1 cellular context compared by ENCODE assay signal in genomic region chr6:27295301-27296079, GRCh38.
A peak's percentile ranks its signal among the peaks of the same experiment; 100 is the strongest.
TF ChIP-seq lines count a peak whose summit lies in the region.

No MANE protein-coding gene starts in this region.

TF ChIP-seq in HepG2, 621 proteins besides CTCF, POLR2A, EP300 and RAD21 (continued from another document and continues in another):
- TF ChIP-seq, protein P1, sequence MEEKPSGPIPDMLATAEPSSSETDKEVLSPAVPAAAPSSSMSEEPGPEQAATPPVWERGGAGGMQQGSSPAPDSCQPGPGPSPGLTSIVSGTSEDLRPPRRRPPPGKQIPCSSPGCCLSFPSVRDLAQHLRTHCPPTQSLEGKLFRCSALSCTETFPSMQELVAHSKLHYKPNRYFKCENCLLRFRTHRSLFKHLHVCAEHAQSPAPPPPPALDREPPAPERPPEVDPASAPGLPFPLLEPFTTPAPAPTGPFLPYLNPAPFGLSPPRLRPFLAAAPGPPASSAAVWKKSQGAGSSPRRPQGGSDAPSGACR (CRISPR knock-in tag; IDR thresholded peaks at IDR 0.05), result no peak
- no peak for TF ChIP-seq TBX2 (CRISPR knock-in tag; IDR thresholded peaks at IDR 0.05; ENCODE audit: borderline replicate concordance)
- no peak for TF ChIP-seq MTF1 (CRISPR knock-in tag; IDR thresholded peaks at IDR 0.05)
- 0 out of 2 replicates have a peak, but pooled peaks have one; percentile 46 for TF ChIP-seq ZNF446 (CRISPR knock-in tag; IDR thresholded peaks at IDR 0.05)
- TF ChIP-seq ATF1 (CRISPR knock-in tag; IDR thresholded peaks at IDR 0.05), result 0 out of 2 replicates have a peak, but pooled peaks have one; percentile 17
- no peak for TF ChIP-seq REL (CRISPR knock-in tag; conservative IDR thresholded peaks at IDR 0.05)
- TF ChIP-seq ZNF780A (CRISPR knock-in tag; IDR thresholded peaks at IDR 0.05), result no peak
- peak; percentile 41; the same call in 1 of the 2 replicates for TF ChIP-seq ZNF230 (CRISPR knock-in tag; IDR thresholded peaks at IDR 0.05)
- TF ChIP-seq ZNF644 (CRISPR knock-in tag; IDR thresholded peaks at IDR 0.05; ENCODE audit: low read depth), result no peak; the same call in 1 of the 2 replicates
- no peak for TF ChIP-seq ZNF772 (CRISPR knock-in tag; IDR thresholded peaks at IDR 0.05)
- TF ChIP-seq MIER2 (CRISPR knock-in tag; IDR thresholded peaks at IDR 0.05), result no peak
- TF ChIP-seq, protein P2, sequence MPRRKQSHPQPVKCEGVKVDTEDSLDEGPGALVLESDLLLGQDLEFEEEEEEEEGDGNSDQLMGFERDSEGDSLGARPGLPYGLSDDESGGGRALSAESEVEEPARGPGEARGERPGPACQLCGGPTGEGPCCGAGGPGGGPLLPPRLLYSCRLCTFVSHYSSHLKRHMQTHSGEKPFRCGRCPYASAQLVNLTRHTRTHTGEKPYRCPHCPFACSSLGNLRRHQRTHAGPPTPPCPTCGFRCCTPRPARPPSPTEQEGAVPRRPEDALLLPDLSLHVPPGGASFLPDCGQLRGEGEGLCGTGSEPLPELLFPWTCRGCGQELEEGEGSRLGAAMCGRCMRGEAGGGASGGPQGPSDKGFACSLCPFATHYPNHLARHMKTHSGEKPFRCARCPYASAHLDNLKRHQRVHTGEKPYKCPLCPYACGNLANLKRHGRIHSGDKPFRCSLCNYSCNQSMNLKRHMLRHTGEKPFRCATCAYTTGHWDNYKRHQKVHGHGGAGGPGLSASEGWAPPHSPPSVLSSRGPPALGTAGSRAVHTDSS (CRISPR knock-in tag; conservative IDR thresholded peaks at IDR 0.05), result no peak
- no peak for TF ChIP-seq NCOA2 (CRISPR knock-in tag; IDR thresholded peaks at IDR 0.05)
- no peak for TF ChIP-seq KDM2A (CRISPR knock-in tag; IDR thresholded peaks at IDR 0.05; ENCODE audit: borderline replicate concordance, low read depth)
- no peak for TF ChIP-seq RFX1 (IDR thresholded peaks at IDR 0.05)
- TF ChIP-seq, protein P3, sequence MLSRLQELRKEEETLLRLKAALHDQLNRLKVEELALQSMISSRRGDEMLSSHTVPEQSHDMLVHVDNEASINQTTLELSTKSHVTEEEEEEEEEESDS (CRISPR knock-in tag; IDR thresholded peaks at IDR 0.05; ENCODE audit: borderline replicate concordance), result no peak
- TF ChIP-seq SYNCRIP (IDR thresholded peaks at IDR 0.05; ENCODE audit: insufficient read depth, low read depth, low read length), result no peak
- no peak for TF ChIP-seq TBP (CRISPR knock-in tag; IDR thresholded peaks at IDR 0.05)
- TF ChIP-seq ZNF160 (CRISPR knock-in tag; IDR thresholded peaks at IDR 0.05), result no peak
- peak; percentile 18; the same call in 1 of the 2 replicates for TF ChIP-seq HOXA3 (CRISPR knock-in tag; IDR thresholded peaks at IDR 0.05)
- no peak for TF ChIP-seq SNRNP70 (IDR thresholded peaks at IDR 0.05; ENCODE audit: low read depth, low read length)
- TF ChIP-seq ZNF639 (CRISPR knock-in tag; conservative IDR thresholded peaks at IDR 0.05), result peak; percentile 64; the same call in 1 of the 2 replicates
- TF ChIP-seq, protein P4, sequence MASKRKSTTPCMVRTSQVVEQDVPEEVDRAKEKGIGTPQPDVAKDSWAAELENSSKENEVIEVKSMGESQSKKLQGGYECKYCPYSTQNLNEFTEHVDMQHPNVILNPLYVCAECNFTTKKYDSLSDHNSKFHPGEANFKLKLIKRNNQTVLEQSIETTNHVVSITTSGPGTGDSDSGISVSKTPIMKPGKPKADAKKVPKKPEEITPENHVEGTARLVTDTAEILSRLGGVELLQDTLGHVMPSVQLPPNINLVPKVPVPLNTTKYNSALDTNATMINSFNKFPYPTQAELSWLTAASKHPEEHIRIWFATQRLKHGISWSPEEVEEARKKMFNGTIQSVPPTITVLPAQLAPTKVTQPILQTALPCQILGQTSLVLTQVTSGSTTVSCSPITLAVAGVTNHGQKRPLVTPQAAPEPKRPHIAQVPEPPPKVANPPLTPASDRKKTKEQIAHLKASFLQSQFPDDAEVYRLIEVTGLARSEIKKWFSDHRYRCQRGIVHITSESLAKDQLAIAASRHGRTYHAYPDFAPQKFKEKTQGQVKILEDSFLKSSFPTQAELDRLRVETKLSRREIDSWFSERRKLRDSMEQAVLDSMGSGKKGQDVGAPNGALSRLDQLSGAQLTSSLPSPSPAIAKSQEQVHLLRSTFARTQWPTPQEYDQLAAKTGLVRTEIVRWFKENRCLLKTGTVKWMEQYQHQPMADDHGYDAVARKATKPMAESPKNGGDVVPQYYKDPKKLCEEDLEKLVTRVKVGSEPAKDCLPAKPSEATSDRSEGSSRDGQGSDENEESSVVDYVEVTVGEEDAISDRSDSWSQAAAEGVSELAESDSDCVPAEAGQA (IDR thresholded peaks at IDR 0.05; ENCODE audit: low read depth), result no peak
- TF ChIP-seq, protein P4 (CRISPR knock-in tag; IDR thresholded peaks at IDR 0.05; ENCODE audit: borderline replicate concordance), result no peak
- no peak for TF ChIP-seq CHCHD3 (CRISPR knock-in tag; IDR thresholded peaks at IDR 0.05)
- TF ChIP-seq, protein P5, sequence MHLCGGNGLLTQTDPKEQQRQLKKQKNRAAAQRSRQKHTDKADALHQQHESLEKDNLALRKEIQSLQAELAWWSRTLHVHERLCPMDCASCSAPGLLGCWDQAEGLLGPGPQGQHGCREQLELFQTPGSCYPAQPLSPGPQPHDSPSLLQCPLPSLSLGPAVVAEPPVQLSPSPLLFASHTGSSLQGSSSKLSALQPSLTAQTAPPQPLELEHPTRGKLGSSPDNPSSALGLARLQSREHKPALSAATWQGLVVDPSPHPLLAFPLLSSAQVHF (CRISPR knock-in tag; IDR thresholded peaks at IDR 0.05), result no peak
- TF ChIP-seq U2AF2 (IDR thresholded peaks at IDR 0.05; ENCODE audit: low read depth, low read length), result no peak
- peak; percentile 34; the same call in 1 of the 2 replicates for TF ChIP-seq FOXK1 (CRISPR knock-in tag; IDR thresholded peaks at IDR 0.05; ENCODE audit: borderline replicate concordance, low read depth)
- TF ChIP-seq RARA (CRISPR knock-in tag; IDR thresholded peaks at IDR 0.05), result no peak
- TF ChIP-seq ZNF883 (CRISPR knock-in tag; IDR thresholded peaks at IDR 0.05; ENCODE audit: not compliant biosample characterization), result no peak
- no peak for TF ChIP-seq KDM5B (CRISPR knock-in tag; IDR thresholded peaks at IDR 0.05; ENCODE audit: borderline replicate concordance)
- TF ChIP-seq ZNF841 (CRISPR knock-in tag; IDR thresholded peaks at IDR 0.05; ENCODE audit: borderline replicate concordance), result no peak
- peak; percentile 35; the same call in 1 of the 2 replicates for TF ChIP-seq MED1 (CRISPR knock-in tag; IDR thresholded peaks at IDR 0.05)
- no peak for TF ChIP-seq MLXIP (CRISPR knock-in tag; IDR thresholded peaks at IDR 0.05; ENCODE audit: borderline replicate concordance)
- peak; percentile 68; the same call in 1 of the 2 replicates for TF ChIP-seq ZNF792 (CRISPR knock-in tag; IDR thresholded peaks at IDR 0.05)
- TF ChIP-seq SIN3A (IDR thresholded peaks at IDR 0.05; ENCODE audit: borderline replicate concordance, low read depth, low read length), result no peak
- TF ChIP-seq NKX3-1 (CRISPR knock-in tag; IDR thresholded peaks at IDR 0.05), result peak; percentile 44; the same call in 1 of the 2 replicates
- TF ChIP-seq ZNF629 (CRISPR knock-in tag; conservative IDR thresholded peaks at IDR 0.05), result peak; percentile 66
- TF ChIP-seq, protein P6, sequence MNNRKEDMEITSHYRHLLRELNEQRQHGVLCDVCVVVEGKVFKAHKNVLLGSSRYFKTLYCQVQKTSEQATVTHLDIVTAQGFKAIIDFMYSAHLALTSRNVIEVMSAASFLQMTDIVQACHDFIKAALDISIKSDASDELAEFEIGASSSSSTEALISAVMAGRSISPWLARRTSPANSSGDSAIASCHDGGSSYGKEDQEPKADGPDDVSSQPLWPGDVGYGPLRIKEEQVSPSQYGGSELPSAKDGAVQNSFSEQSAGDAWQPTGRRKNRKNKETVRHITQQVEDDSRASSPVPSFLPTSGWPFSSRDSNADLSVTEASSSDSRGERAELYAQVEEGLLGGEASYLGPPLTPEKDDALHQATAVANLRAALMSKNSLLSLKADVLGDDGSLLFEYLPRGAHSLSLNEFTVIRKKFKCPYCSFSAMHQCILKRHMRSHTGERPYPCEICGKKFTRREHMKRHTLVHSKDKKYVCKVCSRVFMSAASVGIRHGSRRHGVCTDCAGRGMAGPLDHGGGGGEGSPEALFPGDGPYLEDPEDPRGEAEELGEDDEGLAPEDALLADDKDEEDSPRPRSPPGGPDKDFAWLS (CRISPR knock-in tag; IDR thresholded peaks at IDR 0.05; ENCODE audit: borderline replicate concordance), result no peak
- no peak for TF ChIP-seq LRRFIP1 (CRISPR knock-in tag; conservative IDR thresholded peaks at IDR 0.05)
- TF ChIP-seq DNMT3B (CRISPR knock-in tag; conservative IDR thresholded peaks at IDR 0.05), result peak; percentile 37; the same call in 1 of the 2 replicates
- TF ChIP-seq ZNF550 (CRISPR knock-in tag; IDR thresholded peaks at IDR 0.05; ENCODE audit: borderline replicate concordance), result no peak
- TF ChIP-seq HMG20B (CRISPR knock-in tag; conservative IDR thresholded peaks at IDR 0.05), result 0 out of 2 replicates have a peak, but pooled peaks have one; percentile 26
- TF ChIP-seq DPF2 (CRISPR knock-in tag; IDR thresholded peaks at IDR 0.05; ENCODE audit: borderline replicate concordance, low read depth), result no peak
- TF ChIP-seq, protein P7, sequence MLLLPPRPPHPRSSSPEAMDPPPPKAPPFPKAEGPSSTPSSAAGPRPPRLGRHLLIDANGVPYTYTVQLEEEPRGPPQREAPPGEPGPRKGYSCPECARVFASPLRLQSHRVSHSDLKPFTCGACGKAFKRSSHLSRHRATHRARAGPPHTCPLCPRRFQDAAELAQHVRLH (CRISPR knock-in tag; IDR thresholded peaks at IDR 0.05; ENCODE audit: borderline replicate concordance, low read depth), result 0 out of 2 replicates have a peak, but pooled peaks have one; percentile 29
- peak; percentile 35; the same call in 1 of the 2 replicates for TF ChIP-seq TFDP2 (CRISPR knock-in tag; IDR thresholded peaks at IDR 0.05)
